ENCODE assay signal across 1 cellular context in genomic region chr11:61607426-61607825, GRCh38.
TF ChIP-seq lines count a peak whose summit lies in the region.

No MANE protein-coding gene starts in this region.

TF ChIP-seq in WTC11, 78 proteins besides CTCF, POLR2A, EP300 and RAD21 (continued from another document):
- TF ChIP-seq ARID4B (CRISPR knock-in tag; IDR thresholded peaks at IDR 0.05; ENCODE audit: borderline replicate concordance) (no peak), FOXP1 (CRISPR knock-in tag; IDR thresholded peaks at IDR 0.05; ENCODE audit: borderline replicate concordance) (no peak), ZNF423 (CRISPR knock-in tag; IDR thresholded peaks at IDR 0.05) (no peak), NFATC4 (CRISPR knock-in tag; IDR thresholded peaks at IDR 0.05) (no peak)
